In the genomic region with DNA sequence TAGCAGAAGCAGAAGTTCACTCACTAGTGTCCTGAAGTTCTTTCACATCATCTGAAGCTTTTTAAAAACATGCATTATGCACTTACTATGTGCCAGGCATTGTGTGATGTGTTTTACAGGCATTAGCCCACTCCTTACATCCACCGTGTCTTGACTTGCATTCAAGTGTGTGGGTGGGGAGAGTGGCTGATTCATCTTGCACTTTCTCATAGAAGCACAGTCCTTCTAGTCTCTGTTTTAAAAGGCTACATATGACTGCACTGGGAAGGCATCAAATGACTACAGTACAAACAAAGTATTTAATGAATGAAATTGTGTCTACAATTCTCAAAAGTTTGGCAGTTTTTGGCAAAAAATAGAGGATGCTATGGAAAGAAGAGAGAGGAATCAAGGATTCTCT, we compare ENCODE assay signal across 15 cellular contexts. TPM values are rescaled to one million over a fixed set of nuclear protein-coding genes. Genes with fewer than 3 reads are reported as not detected.
A peak's percentile ranks its signal among the peaks of the same experiment; 100 is the strongest.
DNase-seq lines count a peak whose midpoint lies in the region; ATAC-seq and TF ChIP-seq lines count a peak whose summit lies in the region.
"Had no signal": no experiment of that assay in that cellular context is flagged by ENCODE, and none has a peak within 500 bp of the region (broad histone marks: within the 10 kb centered on the region; RNA-seq: fewer than 3 reads in every experiment).

No MANE protein-coding gene starts in this region.

- H3K9me3 ChIP-seq in HCT116 (ENCODE audit: control insufficient read depth in 1 of 2, insufficient read depth in 1 of 2, low read depth in 1 of 2, low read length in 2 of 2), result no peaks in the 10 kb centered on the region
- H3K9me3 ChIP-seq in CD4-positive, alpha-beta T cell (ENCODE audit: control insufficient read depth, low read length), result no peaks in the 10 kb centered on the region

- H3K9me3 Mint-ChIP-seq in CD4-positive, alpha-beta T cell, result peaks cover 4% of the 10 kb centered on the region
- H3K9me3 Mint-ChIP-seq: GM23338 had no signal

- TF ChIP-seq RAD21 in HCT116 (IDR thresholded peaks at IDR 0.05; ENCODE audit: low read depth), result no peak

- H3K27ac ChIP-seq in HCT116 (ENCODE audit: low read depth, low read length), result no peak overlapping the region
- H3K27ac ChIP-seq in CD4-positive, alpha-beta T cell (ENCODE audit: low read depth, low read length), result no peak overlapping the region

- H3K36me3 Mint-ChIP-seq in CD4-positive, alpha-beta T cell (ENCODE audit: low read depth), result no peaks in the 10 kb centered on the region
- H3K36me3 Mint-ChIP-seq: immature natural killer cell; naive thymus-derived CD8-positive, alpha-beta T cell had no signal

- intact Hi-C loops in HCT116 (cut with micrococcal nuclease) (no loop called here), left colon (cut with DNase I, micrococcal nuclease) (no loop called here)
- intact Hi-C loops in CD4-positive, alpha-beta T cell (cut with DNase I, micrococcal nuclease), result no loop called here

- no peaks in the 10 kb centered on the region for H3K79me2 ChIP-seq in HCT116 (ENCODE audit: insufficient read depth, low read length)

- CTCF ChIA-PET in HCT116 (lab: Charles Lee), result no interaction called here
- CTCF ChIA-PET in CD4-positive, alpha-beta T cell (lab: Charles Lee), result no interaction called here

- no TSS peak for BruUV-seq in HCT116 (replicated peaks; lab: Mats Ljungman, UMichigan)

- no peak overlapping the region for H2AFZ ChIP-seq in HCT116 (ENCODE audit: low read depth, low read length, poor library complexity, severe bottlenecking)
- H2AFZ ChIP-seq: GM23338 had no signal

- H3K27me3 Mint-ChIP-seq in CD4-positive, alpha-beta T cell, result no peaks in the 10 kb centered on the region

- POLR2A ChIA-PET in HCT116 (lab: Charles Lee), result no interaction called here
- POLR2A ChIA-PET in CD4-positive, alpha-beta T cell (lab: Charles Lee), result no interaction called here

- peak overlapping the region; percentile 16; the same call in 1 of the 2 replicates for H3K4me2 ChIP-seq in HCT116 (ENCODE audit: low read length)
- H3K4me2 ChIP-seq: GM23338 had no signal

- no peaks in the 10 kb centered on the region for H3K9me2 ChIP-seq in HCT116 (ENCODE audit: insufficient read depth)

- TF ChIP-seq CTCF in HCT116 (IDR thresholded peaks at IDR 0.05 in 2 of 3, conservative IDR thresholded peaks at IDR 0.05 in 1 of 3; ENCODE audit: borderline replicate concordance in 1 of 3, insufficient read depth in 1 of 3, low read depth in 2 of 3, low read length in 2 of 3), result no peak
- TF ChIP-seq CTCF in CD4-positive, alpha-beta T cell (IDR thresholded peaks at IDR 0.05), result no peak

- DNase-seq in HCT116 (ENCODE audit: low read depth, low spot score) (no peak), left colon (no peak), SW 1271 (lab: John Stamatoyannopoulos, UW) (no peak)
- DNase-seq in CD4-positive, alpha-beta T cell, result no peak
- DNase-seq in activated CD4-positive, alpha-beta T cell treated with anti-CD3 and anti-CD28 coated beads for 4 hours, result no peak
- DNase-seq: activated T-cell treated with anti-CD3 and anti-CD28 coated beads, Interleukin-2, amount 50 U/mL, for 48 hours; immature natural killer cell; naive thymus-derived CD8-positive, alpha-beta T cell; NCI-H2029 treated with DMSO at 0.1 percent for 48 hours; T-helper 9 cell had no signal

- H3K9ac ChIP-seq in HCT116 (ENCODE audit: low read length), result no peak overlapping the region

- no peak overlapping the region for H3K4me3 Mint-ChIP-seq in CD4-positive, alpha-beta T cell
- H3K4me3 Mint-ChIP-seq: GM23338; immature natural killer cell; naive thymus-derived CD8-positive, alpha-beta T cell had no signal

- H4K20me1 ChIP-seq in HCT116 (ENCODE audit: insufficient read depth), result no peaks in the 10 kb centered on the region

- RAD21 ChIA-PET in HCT116 (lab: Charles Lee; ENCODE audit: low non-redundant PET in 1 of 2, low total read pairs in 2 of 2, uncharacterized antibody in 2 of 2, unreplicated experiment in 2 of 2), result no interaction called here

- H3K4me3 ChIP-seq in HCT116 (replicated peaks in 1 of 2; ENCODE audit: low read depth in 1 of 2, low read length in 2 of 2), result no peak overlapping the region
- H3K4me3 ChIP-seq: GM23338 had no signal

- no peaks in the 10 kb centered on the region for H3K4me1 Mint-ChIP-seq in CD4-positive, alpha-beta T cell (ENCODE audit: low read depth)
- H3K4me1 Mint-ChIP-seq: immature natural killer cell; naive thymus-derived CD8-positive, alpha-beta T cell had no signal

- no peaks in the 10 kb centered on the region for H3K27me3 ChIP-seq in HCT116 (ENCODE audit: insufficient read depth, low read length)
- no peaks in the 10 kb centered on the region for H3K27me3 ChIP-seq in CD4-positive, alpha-beta T cell (ENCODE audit: control insufficient read depth, insufficient read depth, low read length)

- H3K4me1 ChIP-seq in HCT116 (ENCODE audit: control insufficient read depth in 1 of 2, insufficient read depth in 2 of 2, low read length in 2 of 2), result peaks cover 0 to 8% of the 10 kb centered on the region in 2 experiments; a peak in 2 of 4 replicates

- peak; percentile 71 for ATAC-seq in GM18870 (IDR thresholded peaks at IDR 0.05; ENCODE audit: unreplicated experiment)
- ATAC-seq in HCT116, result no peak
- peak; percentile 61 for ATAC-seq in HG03457 (IDR thresholded peaks at IDR 0.05; ENCODE audit: unreplicated experiment)
- peak; percentile 10 for ATAC-seq in left colon
- ATAC-seq in CD4-positive, alpha-beta T cell (ENCODE audit: poor library complexity), result no peak
- ATAC-seq: GM23338; naive thymus-derived CD8-positive, alpha-beta T cell had no signal

- H3K36me3 ChIP-seq in HCT116 (ENCODE audit: control insufficient read depth in 1 of 2, insufficient read depth in 2 of 2, low read length in 2 of 2), result peaks cover 0 to 7% of the 10 kb centered on the region in 2 experiments; a peak in 2 of 4 replicates

- H3K27ac Mint-ChIP-seq in CD4-positive, alpha-beta T cell, result no peak overlapping the region
- H3K27ac Mint-ChIP-seq: GM23338; immature natural killer cell; naive thymus-derived CD8-positive, alpha-beta T cell had no signal

- no peak for TF ChIP-seq POLR2A in HCT116 (IDR thresholded peaks at IDR 0.05; ENCODE audit: borderline replicate concordance, extremely low read depth, insufficient read depth, insufficient read length)

TF ChIP-seq in HCT116, 20 proteins besides CTCF, POLR2A, EP300 and RAD21:
- peak; percentile 35; the same call in 1 of the 2 replicates for TF ChIP-seq EGR1 (IDR thresholded peaks at IDR 0.05; ENCODE audit: low read depth)
- TF ChIP-seq FOSL1 (IDR thresholded peaks at IDR 0.05; ENCODE audit: low read depth), result no peak

RNA-seq across cellular contexts. Expression of a gene that starts 21.6 kb away (rescaled TPM):
- total RNA-seq in HCT116 (2021; ENCODE audit: unreplicated experiment), result 7.6 TPM
- polyA plus RNA-seq in HCT116 (2012), result 2.5 and 3.0 TPM in 2 replicates
- total RNA-seq in left colon, result under 1 TPM; 0.22 to 0.34 TPM
- total RNA-seq in CD4-positive, alpha-beta T cell, result not detected
- total RNA-seq: naive thymus-derived CD8-positive, alpha-beta T cell; OCI-LY7 had no signal
- polyA plus RNA-seq: immature natural killer cell; naive thymus-derived CD8-positive, alpha-beta T cell had no signal

RNA-seq across cellular contexts. Expression of a gene that starts 38.1 kb away (rescaled TPM):
- 33.4 TPM for total RNA-seq in HCT116 (2021; ENCODE audit: unreplicated experiment)
- polyA plus RNA-seq in HCT116 (2012), result 11.7 and 12.5 TPM in 2 replicates
- total RNA-seq in left colon, result 100 to 1,000 TPM; 177 to 261 TPM
- total RNA-seq in CD4-positive, alpha-beta T cell, result not detected
- total RNA-seq: naive thymus-derived CD8-positive, alpha-beta T cell; OCI-LY7 had no signal
- polyA plus RNA-seq: fibroblast of lung; immature natural killer cell; naive thymus-derived CD8-positive, alpha-beta T cell had no signal

Comparison
In these comparisons a context has a peak if more than half of its experiments do, and no peak if none do; other contexts are left out.
1. ATAC-seq: peak in GM18870 (single experiment), HG03457 (single experiment) and left colon (single experiment); none in HCT116 (single experiment) and CD4-positive, alpha-beta T cell (single experiment).
2. RNA of a gene that starts 38.1 kb away (total RNA-seq): 177 to 261 TPM in left colon and 33.4 TPM in HCT116 (single experiment); not detected in CD4-positive, alpha-beta T cell; every median in the first group is over 10 times any median in the second.